9 cellular contexts compared by ENCODE assay signal in the genomic region with DNA sequence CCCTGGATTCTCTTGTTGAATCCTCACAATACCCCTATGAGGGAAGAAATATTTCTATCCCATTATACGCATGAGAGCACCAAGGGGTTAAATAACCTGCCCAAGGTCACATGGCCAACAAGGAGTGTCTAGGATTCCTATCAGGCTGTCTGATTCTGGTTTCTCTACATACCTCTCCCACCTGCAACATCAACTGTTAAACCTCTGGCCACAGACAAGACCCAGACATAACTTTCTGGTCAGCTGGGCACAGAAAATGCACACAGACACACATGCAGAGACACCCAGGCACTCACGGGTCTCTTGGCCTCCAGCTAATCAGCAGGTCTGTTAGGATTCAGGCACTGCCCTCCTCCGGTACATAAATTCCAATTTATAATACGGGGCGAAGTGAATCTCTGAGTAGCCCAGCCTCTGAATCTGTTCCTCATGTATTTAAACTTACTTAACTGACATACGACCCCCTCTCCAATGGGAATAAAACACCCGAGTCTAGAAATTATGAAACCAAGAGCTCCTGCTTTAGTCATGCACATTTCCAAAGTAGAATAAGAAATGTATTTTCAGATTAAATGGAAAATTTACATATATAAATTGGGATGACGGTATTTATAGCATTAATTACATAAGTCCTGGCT. TPM values are rescaled to one million over a fixed set of nuclear protein-coding genes. Genes with fewer than 3 reads are reported as not detected.
A peak's percentile ranks its signal among the peaks of the same experiment; 100 is the strongest.
DNase-seq lines count a peak whose midpoint lies in the region; ATAC-seq and TF ChIP-seq lines count a peak whose summit lies in the region.
"Had no signal": no experiment of that assay in that cellular context is flagged by ENCODE, and none has a peak within 500 bp of the region (broad histone marks: within the 10 kb centered on the region; RNA-seq: fewer than 3 reads in every experiment).

No MANE protein-coding gene starts in this region.

- CTCF ChIA-PET in BJ (lab: Yijun Ruan, JAX) = interaction anchor here (0.6 to 2.0 kb wide), 4 partner anchors 14 to 554 kb away, joined by 3 to 6 read pairs (median 4); no protein-coding TSS in a partner anchor

- H3K4me1 Mint-ChIP-seq in natural killer cell treated with Interleukin-12 subunit alpha and Interleukin-12 subunit beta and Interleukin-15 and Interleukin-18, amount 100 ng/mL, for 72 hours (ENCODE audit: low read depth in 2 of 2) = peaks cover 12 to 18% of the 10 kb centered on the region in 2 donors

- H3K4me3 Mint-ChIP-seq in natural killer cell treated with Interleukin-12 subunit alpha and Interleukin-12 subunit beta and Interleukin-15 and Interleukin-18, amount 100 ng/mL, for 72 hours = peak overlapping the region; percentile 54

- H3K9me3 ChIP-seq in MG63 (no peaks in the 10 kb centered on the region), ectodermal cell (ENCODE audit: control insufficient read depth, low read length) (no peaks in the 10 kb centered on the region)

- POLR2A ChIA-PET in BJ (lab: Charles Lee) = no interaction called here

- ATAC-seq in natural killer cell treated with Interleukin-12 subunit alpha and Interleukin-12 subunit beta and Interleukin-15 and Interleukin-18, amount 100 ng/mL, for 72 hours = no peak
- ATAC-seq in GM21737 (IDR thresholded peaks at IDR 0.05; ENCODE audit: unreplicated experiment) = no peak
- ATAC-seq in HG03521 (IDR thresholded peaks at IDR 0.05; ENCODE audit: unreplicated experiment) = no peak
- no peak for ATAC-seq in HG03378 (IDR thresholded peaks at IDR 0.05; ENCODE audit: unreplicated experiment)

- H3K4me3 ChIP-seq in BJ (ENCODE audit: low read depth, low read length) (peak overlapping the region; percentile 74), MG63 (peak overlapping the region; percentile 66), ectodermal cell (ENCODE audit: insufficient read depth, low read depth, low read length) (peak overlapping the region; percentile 67)

- no peaks in the 10 kb centered on the region for H3K36me3 ChIP-seq in BJ (ENCODE audit: control insufficient read depth, insufficient read depth, low read length)
- H3K36me3 ChIP-seq in MG63 = peaks cover 5% of the 10 kb centered on the region; the same call in 1 of the 2 replicates
- H3K36me3 ChIP-seq in ectodermal cell (ENCODE audit: control insufficient read depth, insufficient read depth, low read length) = no peaks in the 10 kb centered on the region

- DNase-seq in BJ (ENCODE audit: low read depth) = no peak
- no peak for DNase-seq in MG63
- DNase-seq in natural killer cell treated with Interleukin-12 subunit alpha and Interleukin-12 subunit beta and Interleukin-15 and Interleukin-18, amount 100 ng/mL, for 72 hours (ENCODE audit: low spot score) = no peak
- no peak for DNase-seq in 8988T

- no peaks in the 10 kb centered on the region for H3K36me3 Mint-ChIP-seq in natural killer cell treated with Interleukin-12 subunit alpha and Interleukin-12 subunit beta and Interleukin-15 and Interleukin-18, amount 100 ng/mL, for 72 hours

- H3K9me3 Mint-ChIP-seq in natural killer cell treated with Interleukin-12 subunit alpha and Interleukin-12 subunit beta and Interleukin-15 and Interleukin-18, amount 100 ng/mL, for 72 hours = no peaks in the 10 kb centered on the region

- H3K4me1 ChIP-seq in ectodermal cell (ENCODE audit: control insufficient read depth, insufficient read depth, low read length) = peaks cover 20% of the 10 kb centered on the region

- H3K27ac Mint-ChIP-seq in natural killer cell treated with Interleukin-12 subunit alpha and Interleukin-12 subunit beta and Interleukin-15 and Interleukin-18, amount 100 ng/mL, for 72 hours = no peak overlapping the region

- WGBS in ectodermal cell, 2 experiments = 86 to 94% methylated on average over 7 to 8 of the region's 8 CpGs

- H3K27me3 Mint-ChIP-seq in natural killer cell treated with Interleukin-12 subunit alpha and Interleukin-12 subunit beta and Interleukin-15 and Interleukin-18, amount 100 ng/mL, for 72 hours = peaks cover 20 to 23% of the 10 kb centered on the region in 2 donors

- H3K27ac ChIP-seq in ectodermal cell (ENCODE audit: insufficient read depth, low read depth, low read length, poor library complexity, severe bottlenecking) = no peak overlapping the region

- no peak for TF ChIP-seq CTCF in BJ (IDR thresholded peaks at IDR 0.05; ENCODE audit: insufficient read depth, low read depth, low read length)

- no peaks in the 10 kb centered on the region for H3K27me3 ChIP-seq in BJ (ENCODE audit: control insufficient read depth, insufficient read depth, low read length)
- no peaks in the 10 kb centered on the region for H3K27me3 ChIP-seq in MG63
- peaks cover 39% of the 10 kb centered on the region for H3K27me3 ChIP-seq in ectodermal cell (ENCODE audit: control insufficient read depth, insufficient read depth, low read length, poor library complexity, severe bottlenecking)

RNA-seq across cellular contexts. Expression of a gene that starts 1.5 kb away (rescaled TPM):
- polyA plus RNA-seq in BJ (2011; rRNA removed) = 53.2 and 67.8 TPM in 2 replicates
- 26.6 and 29.7 TPM in 2 replicates for polyA minus RNA-seq in BJ (2011; rRNA and poly(A)+ RNA removed)
- total RNA-seq in MG63 (2014; rRNA removed; shearing (Covaris generic); ENCODE audit: low replicate concordance) = 36.9 and 53.8 TPM in 2 replicates
- 51.4 TPM for polyA plus RNA-seq in ectodermal cell (2013, experiment 1 of 4)
- 49.4 TPM for polyA plus RNA-seq in ectodermal cell (2013, experiment 2 of 4)
- 37.4 TPM for polyA plus RNA-seq in ectodermal cell (2013, experiment 3 of 4)
- 41.9 TPM for polyA plus RNA-seq in ectodermal cell (2013, experiment 4 of 4)
- total RNA-seq in natural killer cell treated with Interleukin-12 subunit alpha and Interleukin-12 subunit beta and Interleukin-15 and Interleukin-18, amount 100 ng/mL, for 72 hours = 10 to 100 TPM; 16.2 to 30.4 TPM

RNA-seq across cellular contexts. Expression of a gene that starts 28.3 kb away (rescaled TPM):
- polyA plus RNA-seq in BJ (2011; rRNA removed) = 0.15 TPM in 1 of 2 replicates, not detected in the other
- not detected in 2 replicates for polyA minus RNA-seq in BJ (2011; rRNA and poly(A)+ RNA removed)
- total RNA-seq in MG63 (2014; rRNA removed; shearing (Covaris generic); ENCODE audit: low replicate concordance) = 0.27 TPM in 1 of 2 replicates, not detected in the other
- not detected for polyA plus RNA-seq in ectodermal cell (2013, experiment 1 of 4)
- not detected for polyA plus RNA-seq in ectodermal cell (2013, experiment 2 of 4)
- polyA plus RNA-seq in ectodermal cell (2013, experiment 3 of 4) = not detected
- not detected for polyA plus RNA-seq in ectodermal cell (2013, experiment 4 of 4)
- 1 to 10 TPM; 1.1 to 3.9 TPM for total RNA-seq in natural killer cell treated with Interleukin-12 subunit alpha and Interleukin-12 subunit beta and Interleukin-15 and Interleukin-18, amount 100 ng/mL, for 72 hours
- total RNA-seq: lung microvascular endothelial cell had no signal

RNA-seq across cellular contexts. Expression of a gene that starts 37.5 kb away (rescaled TPM):
- 0.02 TPM in 1 of 2 replicates, not detected in the other for polyA plus RNA-seq in BJ (2011; rRNA removed)
- not detected in 2 replicates for polyA minus RNA-seq in BJ (2011; rRNA and poly(A)+ RNA removed)
- not detected in 2 replicates for total RNA-seq in MG63 (2014; rRNA removed; shearing (Covaris generic); ENCODE audit: low replicate concordance)
- polyA plus RNA-seq in ectodermal cell (2013, experiment 1 of 4) = not detected
- polyA plus RNA-seq in ectodermal cell (2013, experiment 2 of 4) = not detected
- not detected for polyA plus RNA-seq in ectodermal cell (2013, experiment 3 of 4)
- polyA plus RNA-seq in ectodermal cell (2013, experiment 4 of 4) = not detected
- not detected for total RNA-seq in natural killer cell treated with Interleukin-12 subunit alpha and Interleukin-12 subunit beta and Interleukin-15 and Interleukin-18, amount 100 ng/mL, for 72 hours
- total RNA-seq: lung microvascular endothelial cell had no signal

RNA-seq across cellular contexts. Expression of a gene that starts 38.2 kb away (rescaled TPM):
- 2.9 and 6.1 TPM in 2 replicates for polyA plus RNA-seq in BJ (2011; rRNA removed)
- 1.9 and 4.0 TPM in 2 replicates for polyA minus RNA-seq in BJ (2011; rRNA and poly(A)+ RNA removed)
- total RNA-seq in MG63 (2014; rRNA removed; shearing (Covaris generic); ENCODE audit: low replicate concordance) = 5.3 and 6.2 TPM in 2 replicates
- 22.4 TPM for polyA plus RNA-seq in ectodermal cell (2013, experiment 1 of 4)
- 19.6 TPM for polyA plus RNA-seq in ectodermal cell (2013, experiment 2 of 4)
- polyA plus RNA-seq in ectodermal cell (2013, experiment 3 of 4) = 13.9 TPM
- 14.7 TPM for polyA plus RNA-seq in ectodermal cell (2013, experiment 4 of 4)
- 10 to 100 TPM; 17.4 to 34.5 TPM for total RNA-seq in natural killer cell treated with Interleukin-12 subunit alpha and Interleukin-12 subunit beta and Interleukin-15 and Interleukin-18, amount 100 ng/mL, for 72 hours

RNA-seq across cellular contexts. Expression of a gene that starts 54.9 kb away (rescaled TPM):
- polyA plus RNA-seq in BJ (2011; rRNA removed) = 6.4 and 8.5 TPM in 2 replicates
- 2.9 and 5.0 TPM in 2 replicates for polyA minus RNA-seq in BJ (2011; rRNA and poly(A)+ RNA removed)
- 8.6 and 16.4 TPM in 2 replicates for total RNA-seq in MG63 (2014; rRNA removed; shearing (Covaris generic); ENCODE audit: low replicate concordance)
- 0.74 TPM for polyA plus RNA-seq in ectodermal cell (2013, experiment 1 of 4)
- 1.00 TPM for polyA plus RNA-seq in ectodermal cell (2013, experiment 2 of 4)
- 1.5 TPM for polyA plus RNA-seq in ectodermal cell (2013, experiment 3 of 4)
- 0.85 TPM for polyA plus RNA-seq in ectodermal cell (2013, experiment 4 of 4)
- total RNA-seq in natural killer cell treated with Interleukin-12 subunit alpha and Interleukin-12 subunit beta and Interleukin-15 and Interleukin-18, amount 100 ng/mL, for 72 hours = 1 to 10 TPM; 5.4 to 8.0 TPM
